In the genomic region with DNA sequence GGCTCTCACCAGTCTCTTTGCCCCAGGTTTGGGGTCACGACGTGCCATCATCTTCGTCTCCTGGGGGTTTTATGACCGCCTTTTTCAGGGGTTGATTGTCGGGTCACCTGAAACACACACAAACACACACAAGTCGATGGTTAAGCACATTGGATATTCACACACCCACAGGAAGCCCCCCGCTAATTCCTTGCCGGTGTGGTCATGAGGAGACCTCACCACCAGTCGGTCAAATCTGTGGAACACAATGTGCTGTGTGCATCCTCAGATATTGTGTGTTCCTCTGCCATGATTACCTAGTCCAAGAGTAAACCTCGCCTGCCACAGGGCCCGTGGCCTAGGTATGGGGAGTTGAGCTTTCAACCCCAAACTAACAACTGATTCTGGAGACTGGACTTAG, we compare ENCODE assay signal across 6 cellular contexts. TPM values are rescaled to one million over a fixed set of nuclear protein-coding genes. Genes with fewer than 3 reads are reported as not detected.
"Had no signal": no experiment of that assay in that cellular context is flagged by ENCODE, and none has a peak within 500 bp of the region (broad histone marks: within the 10 kb centered on the region; RNA-seq: fewer than 3 reads in every experiment).

No MANE protein-coding gene starts in this region.

RNA-seq across cellular contexts. Expression of gene FAM90A1, which starts 2.6 kb away (rescaled TPM):
- total RNA-seq: suprapubic skin, temporal lobe, thoracic aorta, transverse colon, urinary bladder, vagina had no signal
